Comparison of ENCODE assay signal across 1 cellular context in the genomic region with DNA sequence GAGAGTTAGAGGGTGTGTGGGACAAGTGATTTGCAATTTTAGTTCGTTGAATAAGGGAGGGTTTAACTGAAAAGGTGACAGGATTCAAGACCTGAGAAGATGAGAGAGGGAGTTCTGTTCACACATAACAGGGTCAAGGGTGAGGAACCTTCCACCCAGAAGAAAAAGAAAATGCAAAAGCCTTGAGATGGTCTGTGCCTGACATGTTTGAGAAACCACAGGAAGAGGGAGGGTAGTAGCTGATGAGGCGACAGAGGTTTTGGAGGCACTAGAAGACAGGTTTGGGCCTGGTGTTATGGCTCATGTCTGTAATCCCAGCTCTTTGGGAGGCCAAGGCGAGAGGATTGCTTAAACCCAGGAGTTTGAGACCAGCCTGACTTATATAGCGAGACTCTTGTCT.
TF ChIP-seq lines count a peak whose summit lies in the region.

No MANE protein-coding gene starts in this region.

TF ChIP-seq in K562, 482 proteins besides CTCF, POLR2A, EP300 and RAD21:
- TF ChIP-seq KDM1A (IDR thresholded peaks at IDR 0.05) (0 out of 4 replicates have a peak, but pooled peaks of 1 of the 2 experiments have one; percentile 4), SRSF9 (IDR thresholded peaks at IDR 0.05; ENCODE audit: borderline replicate concordance, low read depth, low read length) (no peak), SMARCA5 (IDR thresholded peaks at IDR 0.05) (0 out of 2 replicates have a peak, but pooled peaks have one; percentile 1)
TF ChIP-seq in K562: peak in this region for 2.
